ENCODE assay signal across 8 cellular contexts in genomic region chr15:74957301-74958035, GRCh38. TPM values are rescaled to one million over a fixed set of nuclear protein-coding genes. Genes with fewer than 3 reads are reported as not detected.
DNase-seq lines count a peak whose midpoint lies in the region; ATAC-seq and TF ChIP-seq lines count a peak whose summit lies in the region.

No MANE protein-coding gene starts in this region.

- H3K36me3 Mint-ChIP-seq in T-helper 17 cell (ENCODE audit: low read depth), result peaks cover 2% of the 10 kb centered on the region

- no peak for ATAC-seq in T-helper 17 cell

- H3K4me1 Mint-ChIP-seq in T-helper 17 cell, result peaks cover 19% of the 10 kb centered on the region

- peak; percentile 78 for DNase-seq in NCI-H82 (lab: John Stamatoyannopoulos, UW)
- DNase-seq in NCI-H82 treated with DMSO at 0.1 percent for 48 hours (lab: John Stamatoyannopoulos, UW; ENCODE audit: unreplicated experiment), result no peak
- DNase-seq in T-helper 17 cell, result peak in 1 of 3 donors; percentile 10
- DNase-seq in foreskin fibroblast, result peak; percentile 29 to 52
- peak; percentile 91 for DNase-seq in posterior vena cava (ENCODE audit: low spot score)
- DNase-seq in NCI-H2196 (lab: John Stamatoyannopoulos, UW; ENCODE audit: unreplicated experiment), result no peak
- no peak for DNase-seq in activated effector memory CD4-positive, alpha-beta T cell treated with anti-CD3 and anti-CD28 coated beads, Interleukin-2, amount 50 U/mL, for 16 hours
- no peak for DNase-seq in stimulated activated CD4-positive, alpha-beta T cell treated with anti-CD3 and anti-CD28 coated beads, Interleukin-1b, Interleukin-23, amount 100 ng/mL, for 48 hours

- peak overlapping the region; percentile 46 to 61 for H3K4me3 ChIP-seq in foreskin fibroblast (ENCODE audit: low read depth in 1 of 2, low read length in 2 of 2)

- H3K27me3 Mint-ChIP-seq in T-helper 17 cell, result peaks cover 26% of the 10 kb centered on the region

- H3K4me3 Mint-ChIP-seq in T-helper 17 cell, result peak overlapping the region; percentile 82

- no peak overlapping the region for H3K27ac Mint-ChIP-seq in T-helper 17 cell

- intact Hi-C loops in posterior vena cava (cut with DNase I), result loop anchor here (10.0 kb wide), 2 partner anchors 183 to 247 kb away; partner anchors contain the start of gene C15orf39 (in 1 of the 2)

- no peaks in the 10 kb centered on the region for H3K9me3 ChIP-seq in T-helper 17 cell (ENCODE audit: control insufficient read depth, low read length, poor library complexity, severe bottlenecking)

- TF ChIP-seq CTCF in foreskin fibroblast (IDR thresholded peaks at IDR 0.05; ENCODE audit: low read depth, low read length), result no peak

RNA-seq across cellular contexts. Expression of gene RPP25, which starts 0.9 kb away (rescaled TPM):
- total RNA-seq in T-helper 17 cell (1 to 10 TPM in 1 of 2 donors, under 1 TPM in 1; 0.99 to 1.3 TPM), posterior vena cava (1 to 10 TPM; 7.5 to 9.3 TPM)

RNA-seq across cellular contexts. Expression of gene COX5A, which starts 19.6 kb away (rescaled TPM):
- total RNA-seq in T-helper 17 cell, result 10 to 100 TPM; 56.1 to 72.9 TPM
- total RNA-seq in posterior vena cava, result 100 to 1,000 TPM in 1 of 2 donors, 10 to 100 TPM in 1; 90.6 to 101 TPM

RNA-seq across cellular contexts. Expression of gene SCAMP5, which starts 37.9 kb away (rescaled TPM):
- 1 to 10 TPM; 3.9 to 4.3 TPM for total RNA-seq in T-helper 17 cell
- 1 to 10 TPM; 2.4 to 2.9 TPM for total RNA-seq in posterior vena cava

RNA-seq across cellular contexts. Expression of gene FAM219B, which starts 50.8 kb away (rescaled TPM):
- 10 to 100 TPM; 47.8 to 65.7 TPM for total RNA-seq in T-helper 17 cell
- total RNA-seq in posterior vena cava, result 10 to 100 TPM; 61.5 to 81.0 TPM

Comparison
In these comparisons a context has a peak if more than half of its experiments do, and no peak if none do; other contexts are left out.
1. DNase-seq: peak in NCI-H82 (single experiment), foreskin fibroblast (2 of 2) and posterior vena cava (single experiment); none in NCI-H82 treated with DMSO at 0.1 percent for 48 hours (single experiment), NCI-H2196 (single experiment), activated effector memory CD4-positive, alpha-beta T cell treated with anti-CD3 and anti-CD28 coated beads, Interleukin-2, amount 50 U/mL, for 16 hours (single experiment) and stimulated activated CD4-positive, alpha-beta T cell treated with anti-CD3 and anti-CD28 coated beads, Interleukin-1b, Interleukin-23, amount 100 ng/mL, for 48 hours (single experiment).